ENCODE assay signal across 19 cellular contexts in genomic region chr1:28418278-28418637, GRCh38.
"Had no signal": no experiment of that assay in that cellular context is flagged by ENCODE, and none has a peak within 500 bp of the region (broad histone marks: within the 10 kb centered on the region; RNA-seq: fewer than 3 reads in every experiment).

No MANE protein-coding gene starts in this region.

- H3K4me3 Mint-ChIP-seq: activated CD4-positive, alpha-beta T cell treated with anti-CD3 and anti-CD28 coated beads, Interleukin-2, amount 10 ng/mL, durations not matched to agents 24 days and 14 days; activated CD8-positive, alpha-beta T cell treated with anti-CD3 and anti-CD28 coated beads for 36 hours; activated naive CD4-positive, alpha-beta T cell treated with anti-CD3 and anti-CD28 coated beads for 36 hours; brain; central memory CD8-positive, alpha-beta T cell; neural progenitor cell; stimulated activated naive CD8-positive, alpha-beta T cell treated with anti-CD3 and anti-CD28 coated beads, Interleukin-15, Interleukin-2, amounts not matched to agents 100 ng/mL and 50 ng/mL, for 24 hours had no signal

- DNase-seq: activated CD4-positive, alpha-beta T cell treated with anti-CD3 and anti-CD28 coated beads, Interleukin-2, amount 10 ng/mL, durations not matched to agents 24 days and 14 days; activated CD8-positive, alpha-beta T cell treated with anti-CD3 and anti-CD28 coated beads for 36 hours; activated naive CD4-positive, alpha-beta T cell treated with anti-CD3 and anti-CD28 coated beads for 36 hours; activated T-cell treated with anti-CD3 and anti-CD28 coated beads, Interleukin-2, amount 50 U/mL, for 4 hours; mesenchymal stem cell; naive thymus-derived CD4-positive, alpha-beta T cell; stimulated activated CD4-positive, alpha-beta T cell treated with anti-CD3 and anti-CD28 coated beads, Interleukin-2, amount 100 ng/mL, for 24 hours; T1000; transverse colon had no signal

- H3K4me3 ChIP-seq: coronary artery, esophagus muscularis mucosa, neural progenitor cell, prostate gland, right atrium auricular region, suprapubic skin, transverse colon, vagina had no signal

- H3K4me1 ChIP-seq: neural progenitor cell, prostate gland, right atrium auricular region had no signal

- H3K9me3 Mint-ChIP-seq: activated CD4-positive, alpha-beta T cell treated with anti-CD3 and anti-CD28 coated beads, Interleukin-2, amount 10 ng/mL, durations not matched to agents 24 days and 14 days; activated CD8-positive, alpha-beta T cell treated with anti-CD3 and anti-CD28 coated beads for 36 hours; activated naive CD4-positive, alpha-beta T cell treated with anti-CD3 and anti-CD28 coated beads for 36 hours; activated T-cell treated with anti-CD3 and anti-CD28 coated beads, Interleukin-2, amount 50 U/mL, for 4 hours; brain; central memory CD8-positive, alpha-beta T cell; naive thymus-derived CD4-positive, alpha-beta T cell; neural progenitor cell; stimulated activated naive CD8-positive, alpha-beta T cell treated with anti-CD3 and anti-CD28 coated beads, Interleukin-15, Interleukin-2, amounts not matched to agents 100 ng/mL and 50 ng/mL, for 24 hours had no signal

- H3K4me2 ChIP-seq: neural progenitor cell had no signal

- H3K27ac Mint-ChIP-seq: activated CD4-positive, alpha-beta T cell treated with anti-CD3 and anti-CD28 coated beads, Interleukin-2, amount 10 ng/mL, durations not matched to agents 24 days and 14 days; activated naive CD4-positive, alpha-beta T cell treated with anti-CD3 and anti-CD28 coated beads for 36 hours; neural progenitor cell had no signal

- H2AFZ ChIP-seq: neural progenitor cell had no signal

- H3K36me3 Mint-ChIP-seq: neural progenitor cell had no signal

- H3K27me3 ChIP-seq: esophagus muscularis mucosa, neural progenitor cell, right atrium auricular region, suprapubic skin, transverse colon, vagina had no signal

- H3K9me3 ChIP-seq: esophagus muscularis mucosa, prostate gland, right atrium auricular region, suprapubic skin, transverse colon, vagina had no signal

- H3K27me3 Mint-ChIP-seq: activated CD4-positive, alpha-beta T cell treated with anti-CD3 and anti-CD28 coated beads, Interleukin-2, amount 10 ng/mL, durations not matched to agents 24 days and 14 days; activated CD8-positive, alpha-beta T cell treated with anti-CD3 and anti-CD28 coated beads for 36 hours; central memory CD8-positive, alpha-beta T cell; naive thymus-derived CD4-positive, alpha-beta T cell; stimulated activated naive CD8-positive, alpha-beta T cell treated with anti-CD3 and anti-CD28 coated beads, Interleukin-15, Interleukin-2, amounts not matched to agents 100 ng/mL and 50 ng/mL, for 24 hours had no signal

- H3K27ac ChIP-seq: coronary artery, esophagus muscularis mucosa, neural progenitor cell, prostate gland, right atrium auricular region, transverse colon had no signal

- H3K36me3 ChIP-seq: esophagus muscularis mucosa, neural progenitor cell, prostate gland, right atrium auricular region, suprapubic skin, transverse colon, vagina had no signal
